ENCODE assay signal across 8 cellular contexts in the genomic region with DNA sequence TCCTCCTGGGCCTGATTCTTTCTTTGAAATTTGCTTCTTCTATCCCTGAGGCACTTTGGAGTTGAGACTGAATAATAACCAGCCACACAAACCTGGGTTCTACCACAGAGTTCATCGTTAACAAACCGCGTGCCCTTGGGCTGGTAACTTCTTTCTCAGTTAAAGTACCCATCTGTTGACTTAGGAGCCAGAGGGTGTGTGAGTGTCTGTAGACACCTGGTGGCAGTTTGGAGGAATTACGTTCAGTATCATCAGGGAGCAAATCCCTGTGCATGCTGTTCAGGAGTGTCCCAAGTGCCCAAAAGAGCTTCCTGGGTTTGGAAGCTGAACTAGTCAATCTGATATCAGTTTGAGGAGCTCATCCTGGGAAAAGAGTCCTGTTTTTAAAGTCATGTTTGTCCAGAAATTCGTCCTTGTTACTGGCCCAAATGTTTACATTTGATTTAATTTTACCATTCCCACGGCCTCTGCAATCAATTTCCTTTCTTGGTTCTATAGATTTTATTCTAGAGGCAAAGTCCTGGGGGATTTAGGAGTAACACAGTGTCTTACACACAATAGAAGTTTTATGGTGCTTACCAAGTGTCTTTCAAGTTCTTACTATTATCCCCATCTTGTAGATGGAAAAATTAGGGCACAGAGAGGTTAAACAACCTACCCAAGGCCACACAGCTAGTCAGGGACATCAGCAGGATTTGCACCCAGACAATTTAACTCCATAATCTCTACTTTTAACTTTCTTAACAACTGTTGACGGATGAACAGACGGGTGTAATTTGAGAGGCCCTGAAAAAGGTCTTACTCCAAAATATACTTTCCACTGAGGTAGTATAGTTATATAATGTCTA. TPM values are rescaled to one million over a fixed set of nuclear protein-coding genes. Genes with fewer than 3 reads are reported as not detected.
DNase-seq lines count a peak whose midpoint lies in the region; ATAC-seq, FAIRE-seq and TF ChIP-seq lines count a peak whose summit lies in the region.

No MANE protein-coding gene starts in this region.

- H3K36me3 ChIP-seq in HepG2 (replicated peaks in 1 of 2; ENCODE audit: control insufficient read depth in 1 of 2, insufficient read depth in 2 of 2, low read length in 2 of 2) = no peaks in the 10 kb centered on the region

- ATAC-seq in GM21723 (IDR thresholded peaks at IDR 0.05; ENCODE audit: unreplicated experiment) = peak; percentile 58
- peak; percentile 92 for ATAC-seq in HepG2
- peak; percentile 60 for ATAC-seq in stimulated activated naive CD8-positive, alpha-beta T cell treated with anti-CD3 and anti-CD28 coated beads, Interleukin-15, Interleukin-2, amounts not matched to agents 100 U/mL and 50 U/mL, for 24 hours
- no peak for ATAC-seq in HG03521 (IDR thresholded peaks at IDR 0.05; ENCODE audit: unreplicated experiment)

- DNase-seq in CD14-positive monocyte (ENCODE audit: low spot score) = no peak
- peak; percentile 32 to 39 for DNase-seq in NCI-H2081 (lab: John Stamatoyannopoulos, UW)
- no peak for DNase-seq in chondrocyte (ENCODE audit: low spot score)
- peak; percentile 53 for DNase-seq in HepG2 (ENCODE audit: low spot score)
- DNase-seq in stimulated activated naive CD8-positive, alpha-beta T cell treated with anti-CD3 and anti-CD28 coated beads, Interleukin-15, Interleukin-2, amounts not matched to agents 100 U/mL and 50 U/mL, for 24 hours = peak; percentile 20

- no peak overlapping the region for H3K4me2 ChIP-seq in HepG2 (ENCODE audit: low read depth, low read length)

- CTCF ChIA-PET in HepG2 (lab: Yijun Ruan, JAX; ENCODE audit: low intra/inter-chr PET ratio, low total read pairs) = interaction anchor here (1.0 to 3.3 kb wide), 4 partner anchors 41 to 274 kb away, joined by 3 to 48 read pairs (median 14); no protein-coding TSS in a partner anchor

- H3K36me3 Mint-ChIP-seq in CD14-positive monocyte (no peaks in the 10 kb centered on the region), chondrocyte (ENCODE audit: low read depth) (no peaks in the 10 kb centered on the region)

- TF ChIP-seq RAD21 in HepG2 (CRISPR knock-in tag; IDR thresholded peaks at IDR 0.05) = 0 out of 2 replicates have a peak, but pooled peaks have one; percentile 21

- H2AFZ ChIP-seq in HepG2 (ENCODE audit: low read length) = no peak overlapping the region

- H3K4me1 Mint-ChIP-seq in CD14-positive monocyte (peaks cover 28% of the 10 kb centered on the region), chondrocyte (ENCODE audit: low read depth) (peaks cover 7% of the 10 kb centered on the region)

- H3K27me3 ChIP-seq in HepG2 (ENCODE audit: control insufficient read depth in 1 of 2, insufficient read depth in 2 of 2, low read length in 2 of 2) = no peaks in the 10 kb centered on the region; a peak in 1 of 5 replicates

- TF ChIP-seq EP300 in HepG2 (IDR thresholded peaks at IDR 0.05; ENCODE audit: low read depth in 2 of 2, low read length in 2 of 2) = no peak
- no peak for TF ChIP-seq EP300 in HepG2 (CRISPR knock-in tag; IDR thresholded peaks at IDR 0.05; ENCODE audit: borderline replicate concordance)

- 15% methylated on average over 7 of the region's 8 CpGs for WGBS in HepG2 (ENCODE audit: low lambda C conversion rate)

- no peak overlapping the region for H3K4me3 Mint-ChIP-seq in CD14-positive monocyte
- no peak overlapping the region for H3K4me3 Mint-ChIP-seq in chondrocyte (ENCODE audit: unreplicated experiment)

- no peaks in the 10 kb centered on the region for H3K9me3 ChIP-seq in HepG2 (ENCODE audit: low read length)

- POLR2A ChIA-PET in HepG2 (lab: Yijun Ruan, JAX) = no interaction called here

- H4K20me1 ChIP-seq in HepG2 (ENCODE audit: insufficient read depth, low read length) = no peaks in the 10 kb centered on the region

- FAIRE-seq in TTC549 (lab: Jason Lieb, UNC) = peak; percentile 78
- peak; percentile 75 for FAIRE-seq in HepG2 (lab: Jason Lieb, UNC)

- H3K9me3 Mint-ChIP-seq in CD14-positive monocyte (peaks cover 0 to 3% (median 0%) of the 10 kb centered on the region in 7 donors), chondrocyte (ENCODE audit: low read depth) (no peaks in the 10 kb centered on the region)

- in situ Hi-C loops in HepG2 (cut with HindIII; ENCODE audit: extremely low pct_ligation_motif_present, low pct_unique_long_range_greater_than_20kb) = loop anchor here (5.0 to 10.0 kb wide), 3 partner anchors 43 to 259 kb away; no protein-coding TSS in a partner anchor

- H3K27ac ChIP-seq in HepG2 (ENCODE audit: extremely low read length, insufficient read depth, low read length) = no peak overlapping the region

- H3K27ac Mint-ChIP-seq in CD14-positive monocyte = peak overlapping the region in 1 of 7 donors; percentile 31
- H3K27ac Mint-ChIP-seq in chondrocyte (ENCODE audit: unreplicated experiment) = no peak overlapping the region

- no peaks in the 10 kb centered on the region for H3K4me1 ChIP-seq in HepG2 (ENCODE audit: insufficient read depth, low read length)

- H3K27me3 Mint-ChIP-seq in CD14-positive monocyte (ENCODE audit: low read depth in 3 of 3) = peaks cover 9 to 20% (median 19%) of the 10 kb centered on the region in 3 donors
- H3K27me3 Mint-ChIP-seq in chondrocyte (ENCODE audit: low read depth) = peaks cover 15% of the 10 kb centered on the region

- BruUV-seq in HepG2 (replicated peaks; lab: Mats Ljungman, UMichigan) = no TSS peak

- intact Hi-C loops in CD14-positive monocyte (cut with micrococcal nuclease) = loop anchor here (1.0 to 2.0 kb wide), 2 partner anchors 133 kb away; no protein-coding TSS in a partner anchor
- intact Hi-C loops in HepG2 (cut with micrococcal nuclease; ENCODE audit: unreplicated experiment) = loop anchor here (1.0 kb wide), 2 partner anchors 43 to 133 kb away; no protein-coding TSS in a partner anchor

- H3K9ac ChIP-seq in HepG2 (ENCODE audit: insufficient read depth, low read depth, low read length) = no peak overlapping the region

- H3K4me3 ChIP-seq in HepG2 (replicated peaks in 1 of 3; ENCODE audit: insufficient read depth in 1 of 3, low read depth in 2 of 3, low read length in 3 of 3) = no peak overlapping the region

- H3K79me2 ChIP-seq in HepG2 (ENCODE audit: insufficient read depth, low read length) = no peaks in the 10 kb centered on the region

- TF ChIP-seq POLR2A in HepG2 (IDR thresholded peaks at IDR 0.05; ENCODE audit: insufficient read depth in 1 of 2, low read depth in 2 of 2, low read length in 2 of 2) = no peak

- TF ChIP-seq CTCF in CD14-positive monocyte (IDR thresholded peaks at IDR 0.05) (peak; percentile 94), chondrocyte (IDR thresholded peaks at IDR 0.05) (peak; percentile 85), HepG2 (CRISPR knock-in tag; IDR thresholded peaks at IDR 0.05) (peak; percentile 83)

TF ChIP-seq in HepG2, 621 proteins besides CTCF, POLR2A, EP300 and RAD21 (continues in another document):
- peak; percentile 76 for TF ChIP-seq STAG1 (CRISPR knock-in tag; IDR thresholded peaks at IDR 0.05)

RNA-seq across cellular contexts. Expression of a gene that starts 26.7 kb away (rescaled TPM):
- polyA plus RNA-seq in CD14-positive monocyte (not detected), HepG2 (2011; rRNA removed) (not detected in 2 replicates)
- total RNA-seq in chondrocyte (not detected in 3 replicates), HepG2 (2016; rRNA removed; fragmentation: Illumina TruSeq; extraction: Trizol) (not detected in 2 replicates)
- not detected in 2 replicates for total RNA-seq in HepG2 (2016; cell fraction: cytosol; rRNA removed; fragmentation: Illumina TruSeq; extraction: Trizol; ENCODE audit: low read depth)
- not detected in 2 replicates for total RNA-seq in HepG2 (2016; cell fraction: insoluble cytoplasmic fraction; rRNA removed; fragmentation: Illumina TruSeq; extraction: Trizol)
- total RNA-seq in HepG2 (2016; cell fraction: membrane; rRNA removed; fragmentation: Illumina TruSeq; extraction: Trizol) = not detected in 2 replicates
- not detected in 2 replicates for total RNA-seq in HepG2 (2016; cell fraction: nucleus; rRNA removed; fragmentation: Illumina TruSeq; extraction: Trizol)
- polyA plus RNA-seq in HepG2 (2011; cell fraction: cytosol; rRNA removed) = not detected in 2 replicates
- polyA plus RNA-seq in HepG2 (2011; cell fraction: nucleus; rRNA removed) = not detected in 2 replicates
- polyA plus RNA-seq in HepG2 (2012) = not detected in 2 replicates
- not detected in 2 replicates for polyA plus RNA-seq in HepG2 (2016; cell fraction: cytosol; fragmentation: Illumina TruSeq; extraction: Trizol; ENCODE audit: low read depth)
- polyA plus RNA-seq in HepG2 (2016; cell fraction: insoluble cytoplasmic fraction; fragmentation: Illumina TruSeq; extraction: Trizol; ENCODE audit: low read depth) = not detected in 2 replicates
- polyA plus RNA-seq in HepG2 (2016; cell fraction: membrane; fragmentation: Illumina TruSeq; extraction: Trizol; ENCODE audit: low read depth) = not detected in 2 replicates
- polyA plus RNA-seq in HepG2 (2016; cell fraction: nucleus; fragmentation: Illumina TruSeq; extraction: Trizol; ENCODE audit: insufficient read depth, low read depth) = not detected in 2 replicates
- polyA minus RNA-seq in HepG2 (2011; rRNA and poly(A)+ RNA removed; ENCODE audit: low replicate concordance) = not detected in 2 replicates
- polyA minus RNA-seq in HepG2 (2011; cell fraction: cytosol; rRNA and poly(A)+ RNA removed) = not detected in 2 replicates
- polyA minus RNA-seq in HepG2 (2011; cell fraction: nucleus; rRNA and poly(A)+ RNA removed) = not detected in 2 replicates

RNA-seq across cellular contexts. Expression of a gene that starts 38.2 kb away (rescaled TPM):
- polyA plus RNA-seq in CD14-positive monocyte = not detected
- not detected in 3 replicates for total RNA-seq in chondrocyte
- not detected in 2 replicates for total RNA-seq in HepG2 (2016; rRNA removed; fragmentation: Illumina TruSeq; extraction: Trizol)
- not detected in 2 replicates for total RNA-seq in HepG2 (2016; cell fraction: cytosol; rRNA removed; fragmentation: Illumina TruSeq; extraction: Trizol; ENCODE audit: low read depth)
- total RNA-seq in HepG2 (2016; cell fraction: insoluble cytoplasmic fraction; rRNA removed; fragmentation: Illumina TruSeq; extraction: Trizol) = not detected in 2 replicates
- not detected in 2 replicates for total RNA-seq in HepG2 (2016; cell fraction: membrane; rRNA removed; fragmentation: Illumina TruSeq; extraction: Trizol)
- total RNA-seq in HepG2 (2016; cell fraction: nucleus; rRNA removed; fragmentation: Illumina TruSeq; extraction: Trizol) = not detected in 2 replicates
- polyA plus RNA-seq in HepG2 (2011; rRNA removed) = not detected in 2 replicates
- not detected in 2 replicates for polyA plus RNA-seq in HepG2 (2011; cell fraction: cytosol; rRNA removed)
- polyA plus RNA-seq in HepG2 (2011; cell fraction: nucleus; rRNA removed) = not detected in 2 replicates
- polyA plus RNA-seq in HepG2 (2012) = 0.01 TPM in 1 of 2 replicates, not detected in the other
- not detected in 2 replicates for polyA plus RNA-seq in HepG2 (2016; cell fraction: cytosol; fragmentation: Illumina TruSeq; extraction: Trizol; ENCODE audit: low read depth)
- not detected in 2 replicates for polyA plus RNA-seq in HepG2 (2016; cell fraction: insoluble cytoplasmic fraction; fragmentation: Illumina TruSeq; extraction: Trizol; ENCODE audit: low read depth)
- polyA plus RNA-seq in HepG2 (2016; cell fraction: membrane; fragmentation: Illumina TruSeq; extraction: Trizol; ENCODE audit: low read depth) = not detected in 2 replicates
- polyA plus RNA-seq in HepG2 (2016; cell fraction: nucleus; fragmentation: Illumina TruSeq; extraction: Trizol; ENCODE audit: insufficient read depth, low read depth) = not detected in 2 replicates
- polyA minus RNA-seq in HepG2 (2011; rRNA and poly(A)+ RNA removed; ENCODE audit: low replicate concordance) = 0.04 TPM in 1 of 2 replicates, not detected in the other
- polyA minus RNA-seq in HepG2 (2011; cell fraction: cytosol; rRNA and poly(A)+ RNA removed) = not detected in 2 replicates
- not detected in 2 replicates for polyA minus RNA-seq in HepG2 (2011; cell fraction: nucleus; rRNA and poly(A)+ RNA removed)

Comparison
In these comparisons a context has a peak if more than half of its experiments do, and no peak if none do; other contexts are left out.
1. DNase-seq: peak in NCI-H2081 (2 of 2), HepG2 (single experiment) and stimulated activated naive CD8-positive, alpha-beta T cell treated with anti-CD3 and anti-CD28 coated beads, Interleukin-15, Interleukin-2, amounts not matched to agents 100 U/mL and 50 U/mL, for 24 hours (single experiment); none in CD14-positive monocyte (single experiment) and chondrocyte (single experiment).
2. Peak in every context shown above with its lines, with median percentiles within 50 percentile points of each other: CTCF ChIP-seq.